In the genomic region with DNA sequence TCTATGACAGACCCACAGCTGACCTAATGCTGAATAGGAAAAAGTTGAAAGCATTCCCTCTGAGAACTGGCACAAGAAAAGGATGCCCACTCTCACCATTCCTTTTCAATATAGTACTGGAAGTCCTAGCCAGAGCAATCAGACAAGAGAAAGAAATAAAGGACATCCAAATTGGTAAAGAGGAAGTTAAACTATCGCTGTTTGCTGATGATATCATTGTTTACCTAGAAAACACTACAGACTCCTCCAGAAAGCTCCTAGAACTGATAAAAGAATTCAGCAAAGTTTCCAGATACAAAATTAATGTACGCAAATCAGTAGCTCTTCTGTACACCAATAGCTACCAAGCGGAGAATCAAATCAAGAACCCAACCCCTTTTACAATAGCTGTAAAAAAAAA, we compare ENCODE assay signal across 10 cellular contexts. TPM values are rescaled to one million over a fixed set of nuclear protein-coding genes. Genes with fewer than 3 reads are reported as not detected.
"Had no signal": no experiment of that assay in that cellular context is flagged by ENCODE, and none has a peak within 500 bp of the region (broad histone marks: within the 10 kb centered on the region; RNA-seq: fewer than 3 reads in every experiment).

No MANE protein-coding gene starts in this region.

RNA-seq across cellular contexts. Expression of a gene that starts 59.8 kb away (rescaled TPM):
- total RNA-seq: OCI-LY7, PC-3, PC-9, Peyer's patch, Right ventricle myocardium inferior, Right ventricle myocardium superior, RPMI7951, SJSA1, SK-MEL-5 had no signal
- polyA plus RNA-seq: SK-N-SH had no signal
